ENCODE assay signal across 10 cellular contexts in the genomic region with DNA sequence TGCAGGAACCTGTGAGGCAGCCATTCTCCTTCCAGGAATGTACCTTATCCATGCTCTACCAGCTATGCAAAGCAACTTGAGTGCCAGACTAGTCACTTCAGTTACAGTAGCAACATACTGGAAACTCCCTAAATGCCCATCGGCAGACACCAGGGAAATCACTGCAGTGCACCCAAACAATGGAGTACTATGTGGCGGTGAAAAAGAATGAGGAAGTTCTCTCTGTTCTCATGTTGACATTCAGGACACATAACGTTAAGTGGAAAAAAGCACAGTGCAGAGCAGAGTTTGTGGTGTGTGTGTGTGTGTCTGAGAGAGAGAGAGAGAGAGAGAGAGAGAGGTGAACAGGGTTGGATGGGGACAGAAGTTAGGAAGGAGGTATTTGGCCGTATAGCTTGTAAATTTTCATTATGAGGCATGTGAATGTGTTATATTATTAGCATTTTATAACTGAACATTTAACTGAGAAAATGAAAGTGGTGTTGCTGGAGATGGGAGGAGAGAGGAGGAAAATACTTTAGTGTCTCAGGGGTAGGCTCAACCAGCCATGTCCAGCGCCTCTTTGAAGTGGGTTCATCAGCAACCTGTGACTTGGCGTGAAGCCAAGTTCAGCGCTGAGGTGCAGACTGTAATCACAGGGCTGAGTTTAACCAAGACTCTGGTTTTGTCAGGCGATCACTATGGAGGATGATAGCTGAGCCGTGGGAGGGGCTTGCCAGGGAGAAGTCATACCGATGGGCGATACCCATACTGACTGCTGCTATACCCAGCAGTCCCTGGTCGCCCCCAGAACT. TPM values are rescaled to one million over a fixed set of nuclear protein-coding genes. Genes with fewer than 3 reads are reported as not detected.
DNase-seq lines count a peak whose midpoint lies in the region; ATAC-seq and TF ChIP-seq lines count a peak whose summit lies in the region.
"Had no signal": no experiment of that assay in that cellular context is flagged by ENCODE, and none has a peak within 500 bp of the region (broad histone marks: within the 10 kb centered on the region; RNA-seq: fewer than 3 reads in every experiment).

No MANE protein-coding gene starts in this region.

- peaks cover 4% of the 10 kb centered on the region for H3K79me2 ChIP-seq in trophoblast cell (ENCODE audit: control insufficient read depth, insufficient read depth, low read length, poor library complexity)

- H3K9ac ChIP-seq in trophoblast cell (ENCODE audit: low read length): no peak overlapping the region

- H3K4me3 ChIP-seq in trophoblast cell (ENCODE audit: low read depth, low read length) (no peak overlapping the region), transverse colon (no peak overlapping the region)

- no peak overlapping the region for H3K23ac ChIP-seq in trophoblast cell (ENCODE audit: low read length)

- peaks cover 2% of the 10 kb centered on the region for H3K9me3 ChIP-seq in trophoblast cell (ENCODE audit: insufficient read depth, low read depth, low read length)
- no peaks in the 10 kb centered on the region for H3K9me3 ChIP-seq in transverse colon

- in situ Hi-C loops in transverse colon (cut with MboI; ENCODE audit: low pct_ligation_motif_present in 1 of 4, low pct_unique_long_range_greater_than_20kb in 1 of 4, low sequenced_read_pairs in 3 of 4): no loop called here

- H2BK12ac ChIP-seq in trophoblast cell (ENCODE audit: low read length): no peak overlapping the region

- no peak overlapping the region for H4K12ac ChIP-seq in trophoblast cell (ENCODE audit: low read depth, low read length)

- peaks cover 25% of the 10 kb centered on the region for H3K79me1 ChIP-seq in trophoblast cell (ENCODE audit: low read length)

- H3K27me3 ChIP-seq in trophoblast cell (ENCODE audit: insufficient read depth, low read length): no peaks in the 10 kb centered on the region
- peaks cover 44% of the 10 kb centered on the region for H3K27me3 ChIP-seq in transverse colon

- H3K27ac ChIP-seq in trophoblast cell (ENCODE audit: low read depth, low read length) (no peak overlapping the region), transverse colon (no peak overlapping the region)
- H3K27ac ChIP-seq: 22Rv1 had no signal

- no peak overlapping the region for H3K18ac ChIP-seq in trophoblast cell (ENCODE audit: low read length)

- DNase-seq in DMS 273 (lab: John Stamatoyannopoulos, UW; ENCODE audit: unreplicated experiment) (peak; percentile 40), DMS 273 treated with DMSO at 0.1 percent for 48 hours (lab: John Stamatoyannopoulos, UW) (no peak), NCI-H82 (lab: John Stamatoyannopoulos, UW) (peak; percentile 57), trophoblast cell (peak; percentile 76 to 84), transverse colon (no peak), SW 1271 (lab: John Stamatoyannopoulos, UW) (no peak)

- H2BK5ac ChIP-seq in trophoblast cell (ENCODE audit: low read depth, low read length, poor library complexity): no peak overlapping the region

- intact Hi-C loops in transverse colon (cut with DNase I; ENCODE audit: low total_unique reads): no loop called here

- no peak overlapping the region for H2AFZ ChIP-seq in trophoblast cell (ENCODE audit: insufficient read depth, low read length, poor library complexity)

- no peak overlapping the region for H4K91ac ChIP-seq in trophoblast cell (ENCODE audit: low read depth, low read length)

- no peak for TF ChIP-seq EP300 in transverse colon (IDR thresholded peaks at IDR 0.05; ENCODE audit: low read depth)

- H2BK120ac ChIP-seq in trophoblast cell (ENCODE audit: insufficient read depth, low read length, poor library complexity): no peak overlapping the region

- no peak for TF ChIP-seq POLR2A in transverse colon (IDR thresholded peaks at IDR 0.05)

- ATAC-seq in HG03196 (IDR thresholded peaks at IDR 0.05; ENCODE audit: unreplicated experiment) (peak; percentile 57), GM19324 (IDR thresholded peaks at IDR 0.05; ENCODE audit: low FRiP score, unreplicated experiment) (no peak)

- H3K36me3 ChIP-seq in trophoblast cell (ENCODE audit: control insufficient read depth in 1 of 2, insufficient read depth in 2 of 2, low read length in 2 of 2) (no peaks in the 10 kb centered on the region), transverse colon (no peaks in the 10 kb centered on the region)

- no peak for TF ChIP-seq CTCF in transverse colon (IDR thresholded peaks at IDR 0.05)

- no peak overlapping the region for H3K14ac ChIP-seq in trophoblast cell (ENCODE audit: low read length)

- WGBS in trophoblast cell (ENCODE audit: extremely low coverage, insufficient coverage, insufficient read length): no CpG with 5 or more reads among the region's 12 CpGs
- WGBS in transverse colon (ENCODE audit: low coverage in 1 of 2), 2 donors: 29 to 45% methylated on average over 3 to 12 of the region's 12 CpGs

- H3K4me1 ChIP-seq in trophoblast cell (ENCODE audit: control insufficient read depth in 1 of 2, insufficient read depth in 2 of 2, low read length in 2 of 2) (peaks cover 25 to 36% of the 10 kb centered on the region in 2 experiments), transverse colon (peaks cover 0 to 21% (median 6%) of the 10 kb centered on the region in 4 donors)

- H4K8ac ChIP-seq in trophoblast cell (ENCODE audit: low read depth, low read length): no peak overlapping the region

- H2AK5ac ChIP-seq in trophoblast cell (ENCODE audit: low read length): no peak overlapping the region

- H3K4me2 ChIP-seq in trophoblast cell (ENCODE audit: low read length): no peak overlapping the region

- no peak overlapping the region for H3K4ac ChIP-seq in trophoblast cell (ENCODE audit: low read depth, low read length)

RNA-seq across cellular contexts. Expression of gene TNFAIP2, which starts 17.3 kb away (rescaled TPM):
- polyA plus RNA-seq in trophoblast cell (2013): 185 and 205 TPM in 2 replicates
- 10 to 100 TPM; 25.1 to 76.3 (median 52.7) TPM for total RNA-seq in transverse colon

RNA-seq across cellular contexts. Expression of gene EXOC3L4, which starts 46.0 kb away (rescaled TPM):
- polyA plus RNA-seq in trophoblast cell (2013): 0.11 and 0.22 TPM in 2 replicates
- total RNA-seq in transverse colon: 10 to 100 TPM; 15.2 to 49.0 (median 30.3) TPM
- total RNA-seq: fibroblast of villous mesenchyme had no signal

RNA-seq across cellular contexts. Expression of gene LBHD2, which starts 56.5 kb away (rescaled TPM):
- polyA plus RNA-seq in trophoblast cell (2013): 0.30 and 0.39 TPM in 2 replicates
- not detected for total RNA-seq in transverse colon
- total RNA-seq: fibroblast of villous mesenchyme had no signal

Comparison
In these comparisons a context has a peak if more than half of its experiments do, and no peak if none do; other contexts are left out.
1. DNase-seq: peak in DMS 273 (single experiment), NCI-H82 (single experiment) and trophoblast cell (2 of 2); none in DMS 273 treated with DMSO at 0.1 percent for 48 hours (single experiment), transverse colon (single experiment) and SW 1271 (0 of 2).